Comparison of ENCODE assay signal across 7 cellular contexts in the genomic region with DNA sequence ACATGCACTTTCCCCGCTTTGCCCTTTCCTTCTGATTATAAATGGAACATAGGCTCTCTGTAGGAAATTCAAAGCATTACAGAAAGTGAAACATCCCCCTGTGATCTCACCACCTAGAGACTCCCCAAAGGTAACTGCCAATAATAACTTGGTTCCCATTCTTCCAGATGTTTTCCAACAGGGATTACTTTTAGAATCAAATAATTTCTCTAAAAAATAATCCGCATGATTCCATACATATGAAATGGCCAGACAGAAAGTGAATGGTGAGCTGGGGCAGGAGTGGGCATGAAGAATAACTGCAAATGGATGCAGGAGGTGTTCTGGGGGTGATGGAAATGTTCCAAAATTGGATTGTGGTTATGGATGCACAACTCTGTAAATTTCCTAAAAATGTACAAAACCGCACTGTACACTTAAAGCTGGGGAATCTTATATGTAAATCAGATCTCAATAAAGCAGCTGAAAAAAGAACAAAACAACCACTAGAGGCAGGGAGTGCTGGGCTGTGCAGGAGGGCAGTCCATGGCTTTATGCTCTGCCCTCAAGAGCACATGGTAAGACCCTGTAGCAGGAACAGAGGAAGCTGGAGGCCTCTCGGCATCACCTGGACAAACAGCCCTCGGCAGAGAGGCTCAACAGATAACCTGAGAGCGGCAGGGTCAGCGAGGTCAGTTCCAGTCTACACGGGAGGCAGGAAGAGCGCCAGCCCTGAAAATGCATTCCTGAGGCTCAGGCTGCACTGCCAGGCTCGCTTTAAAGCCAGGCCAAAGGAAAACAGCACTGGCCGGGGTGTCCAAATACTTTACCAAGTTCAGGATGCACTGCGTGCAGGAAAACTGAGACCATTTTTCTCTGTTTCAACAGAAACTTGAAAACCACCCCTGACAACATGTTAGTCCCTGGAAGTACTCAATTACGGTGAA. TPM values are rescaled to one million over a fixed set of nuclear protein-coding genes. Genes with fewer than 3 reads are reported as not detected.
DNase-seq lines count a peak whose midpoint lies in the region; ATAC-seq, FAIRE-seq and TF ChIP-seq lines count a peak whose summit lies in the region.

No MANE protein-coding gene starts in this region.

- peak; percentile 30; the same call in 1 of the 2 replicates for TF ChIP-seq CTCF in GM12874 (IDR thresholded peaks at IDR 0.05; ENCODE audit: insufficient read depth, low read depth, low read length)

- peak; percentile 52 for DNase-seq in RCC 7860 (ENCODE audit: low spot score)
- peak; percentile 74 for DNase-seq in posterior vena cava (ENCODE audit: low spot score)
- DNase-seq in SKM-1 (lab: John Stamatoyannopoulos, UW; ENCODE audit: unreplicated experiment), result no peak

- H3K27ac ChIP-seq in esophagus (ENCODE audit: low read depth in 2 of 2, low read length in 1 of 2), result peak overlapping the region; percentile 70 to 81

- 35 to 38% methylated on average over 12 to 13 of the region's 13 CpGs for WGBS in esophagus, 2 donors

- peaks cover 2 to 16% of the 10 kb centered on the region in 2 donors for H3K4me1 ChIP-seq in esophagus (ENCODE audit: control insufficient read depth in 2 of 2, insufficient read depth in 2 of 2, low read length in 1 of 2)

- intact Hi-C loops in posterior vena cava (cut with DNase I), result loop anchor here in 1 of 2 donors (5.0 kb wide), 1 partner anchor 37 kb away; no protein-coding TSS in a partner anchor

- FAIRE-seq in RCC 7860 (lab: Jason Lieb, UNC), result no peak

- no peaks in the 10 kb centered on the region for H3K27me3 ChIP-seq in esophagus (ENCODE audit: control insufficient read depth in 1 of 2, insufficient read depth in 2 of 2, low read length in 2 of 2)

- no peak overlapping the region for H3K4me3 ChIP-seq in esophagus (ENCODE audit: low read depth in 1 of 2, low read length in 2 of 2)

- no peak for ATAC-seq in GM19351 (IDR thresholded peaks at IDR 0.05; ENCODE audit: unreplicated experiment)
- ATAC-seq in GM19463 (IDR thresholded peaks at IDR 0.05; ENCODE audit: unreplicated experiment), result no peak

- no peaks in the 10 kb centered on the region for H3K9me3 ChIP-seq in esophagus (ENCODE audit: control insufficient read depth in 2 of 2, insufficient read depth in 1 of 2, low read depth in 1 of 2, low read length in 1 of 2)

- H3K36me3 ChIP-seq in esophagus (ENCODE audit: control insufficient read depth in 2 of 2, insufficient read depth in 2 of 2, low read length in 1 of 2), result peaks cover 0 to 5% of the 10 kb centered on the region in 2 donors

RNA-seq across cellular contexts. Expression of a gene that starts 39.7 kb away (rescaled TPM):
- 100 to 1,000 TPM; 221 to 272 TPM for polyA plus RNA-seq in esophagus
- total RNA-seq in posterior vena cava, result 100 to 1,000 TPM; 255 to 277 TPM
